Comparison of ENCODE assay signal across 29 cellular contexts in the genomic region with DNA sequence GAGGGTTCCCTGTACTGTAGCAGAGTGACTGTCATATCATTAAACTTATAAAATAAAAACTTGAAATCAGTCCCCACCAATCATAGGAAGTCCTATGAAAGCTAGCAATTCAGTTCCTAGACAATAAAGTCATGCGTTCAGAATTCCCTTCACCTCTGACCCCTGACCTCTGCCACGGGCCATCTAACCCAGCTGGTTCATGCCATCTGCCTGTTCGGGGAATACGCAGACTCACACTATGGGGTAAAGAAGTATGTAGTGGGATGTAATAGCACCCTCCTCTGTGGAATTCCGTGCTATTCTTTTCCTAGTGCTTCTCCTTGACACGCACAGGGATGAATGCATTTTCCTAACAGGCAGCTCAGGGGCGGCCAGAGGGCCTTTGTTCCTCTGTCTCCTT. TPM values are rescaled to one million over a fixed set of nuclear protein-coding genes. Genes with fewer than 3 reads are reported as not detected.
A peak's percentile ranks its signal among the peaks of the same experiment; 100 is the strongest.
DNase-seq lines count a peak whose midpoint lies in the region; ATAC-seq and TF ChIP-seq lines count a peak whose summit lies in the region.
"Had no signal": no experiment of that assay in that cellular context is flagged by ENCODE, and none has a peak within 500 bp of the region (broad histone marks: within the 10 kb centered on the region; RNA-seq: fewer than 3 reads in every experiment).

No MANE protein-coding gene starts in this region.

- no peak overlapping the region for H3K27ac Mint-ChIP-seq in CD4-positive, alpha-beta memory T cell
- peak overlapping the region; percentile 8 for H3K27ac Mint-ChIP-seq in T-helper 17 cell
- H3K27ac Mint-ChIP-seq in endodermal cell = no peak overlapping the region
- no peak overlapping the region for H3K27ac Mint-ChIP-seq in neural crest cell (ENCODE audit: unreplicated experiment)
- H3K27ac Mint-ChIP-seq: mesothelial cell of epicardium; stimulated activated effector memory CD8-positive, alpha-beta T cell treated with anti-CD3 and anti-CD28 coated beads, Interleukin-12 subunit alpha, Interleukin-12 subunit beta, amount 100 ng/mL, for 72 hours had no signal

- no peaks in the 10 kb centered on the region for H3K27me3 ChIP-seq in CD4-positive, alpha-beta memory T cell (ENCODE audit: insufficient read depth, low read length)
- H3K27me3 ChIP-seq in endodermal cell (ENCODE audit: control insufficient read depth, insufficient read depth, low read length, poor library complexity, severe bottlenecking) = peaks cover 18% of the 10 kb centered on the region
- H3K27me3 ChIP-seq: colonic mucosa, gastroesophageal sphincter, MG63, SJSA1, upper lobe of left lung had no signal

- no peak overlapping the region for H3K9ac ChIP-seq in endodermal cell (ENCODE audit: extremely low read depth, low read length, poor library complexity, severe bottlenecking)

- peaks cover 0 to 12% of the 10 kb centered on the region in 2 donors for H3K36me3 Mint-ChIP-seq in CD4-positive, alpha-beta memory T cell
- H3K36me3 Mint-ChIP-seq in T-helper 17 cell (ENCODE audit: low read depth) (no peaks in the 10 kb centered on the region), endodermal cell (ENCODE audit: low read depth) (peaks cover 10% of the 10 kb centered on the region), neural crest cell (ENCODE audit: low read depth) (no peaks in the 10 kb centered on the region)
- H3K36me3 Mint-ChIP-seq: stimulated activated effector memory CD8-positive, alpha-beta T cell treated with anti-CD3 and anti-CD28 coated beads, Interleukin-12 subunit alpha, Interleukin-12 subunit beta, amount 100 ng/mL, for 72 hours had no signal

- no peaks in the 10 kb centered on the region for H3K9me3 ChIP-seq in CD4-positive, alpha-beta memory T cell (ENCODE audit: control insufficient read depth in 1 of 2, low read length in 2 of 2)
- H3K9me3 ChIP-seq in T-helper 17 cell (ENCODE audit: control insufficient read depth, low read length, poor library complexity, severe bottlenecking) = no peaks in the 10 kb centered on the region
- no peaks in the 10 kb centered on the region for H3K9me3 ChIP-seq in endodermal cell (ENCODE audit: control insufficient read depth, low read length)
- H3K9me3 ChIP-seq: colonic mucosa, gastroesophageal sphincter, MG63, SJSA1, upper lobe of left lung had no signal

- TF ChIP-seq CTCF in endodermal cell (conservative IDR thresholded peaks at IDR 0.05) (no peak), neural crest cell (conservative IDR thresholded peaks at IDR 0.05) (no peak)

- no peak overlapping the region for H3K4me3 ChIP-seq in CD4-positive, alpha-beta memory T cell (ENCODE audit: low read length in 2 of 2)
- H3K4me3 ChIP-seq in endodermal cell (ENCODE audit: low read length) = no peak overlapping the region
- H3K4me3 ChIP-seq: colonic mucosa, gastroesophageal sphincter, MG63, SJSA1, upper lobe of left lung had no signal

- CTCF ChIA-PET in CD4-positive, alpha-beta memory T cell (lab: Charles Lee; ENCODE audit: partially characterized antibody) = interaction anchor here (1.0 kb wide), 2 partner anchors 18 to 325 kb away, joined by 3 to 8 read pairs; no protein-coding TSS in a partner anchor

- H3K9me3 Mint-ChIP-seq in CD4-positive, alpha-beta memory T cell = no peaks in the 10 kb centered on the region
- H3K9me3 Mint-ChIP-seq in endodermal cell (no peaks in the 10 kb centered on the region), neural crest cell (no peaks in the 10 kb centered on the region)
- H3K9me3 Mint-ChIP-seq: mesothelial cell of epicardium; naive B cell; stimulated activated effector memory CD8-positive, alpha-beta T cell treated with anti-CD3 and anti-CD28 coated beads, Interleukin-12 subunit alpha, Interleukin-12 subunit beta, amount 100 ng/mL, for 72 hours had no signal

- peaks cover 7 to 25% (median 15%) of the 10 kb centered on the region in 4 donors for H3K4me1 Mint-ChIP-seq in CD4-positive, alpha-beta memory T cell
- peaks cover 24% of the 10 kb centered on the region for H3K4me1 Mint-ChIP-seq in T-helper 17 cell
- H3K4me1 Mint-ChIP-seq in endodermal cell = peaks cover 3% of the 10 kb centered on the region
- peaks cover 37% of the 10 kb centered on the region for H3K4me1 Mint-ChIP-seq in neural crest cell

- intact Hi-C loops in CD4-positive, alpha-beta memory T cell (cut with micrococcal nuclease) = loop anchor here (5.0 kb wide), 1 partner anchor 324 kb away; the partner anchor contains the start of gene AHCYL1

- WGBS in endodermal cell (ENCODE audit: insufficient coverage in 1 of 2, insufficient read length in 1 of 2), 2 experiments = 70 to 92% methylated on average over 3 to 7 of the region's 7 CpGs

- H3K27ac ChIP-seq in CD4-positive, alpha-beta memory T cell (ENCODE audit: low read depth, low read length) = no peak overlapping the region
- peak overlapping the region; percentile 63 for H3K27ac ChIP-seq in endodermal cell (ENCODE audit: low read depth, low read length)
- H3K27ac ChIP-seq: C4-2B, colonic mucosa, SJSA1, upper lobe of left lung had no signal

- peaks cover 12% of the 10 kb centered on the region for H3K4me1 ChIP-seq in CD4-positive, alpha-beta memory T cell (ENCODE audit: insufficient read depth, low read length)
- H3K4me1 ChIP-seq in endodermal cell (ENCODE audit: control insufficient read depth, insufficient read depth, low read length) = no peaks in the 10 kb centered on the region
- H3K4me1 ChIP-seq: colonic mucosa had no signal

- no peak for ATAC-seq in T-helper 17 cell
- ATAC-seq in GM21576 (IDR thresholded peaks at IDR 0.05; ENCODE audit: unreplicated experiment) = no peak
- ATAC-seq: gastroesophageal sphincter; left ventricle myocardium superior; sciatic nerve; stimulated activated effector memory CD8-positive, alpha-beta T cell treated with anti-CD3 and anti-CD28 coated beads, Interleukin-12 subunit alpha, Interleukin-12 subunit beta, amount 100 ng/mL, for 72 hours had no signal

- H3K4me3 Mint-ChIP-seq in CD4-positive, alpha-beta memory T cell = peak overlapping the region in 5 of 8 donors; percentile 44 to 66 (median 59)
- H3K4me3 Mint-ChIP-seq in T-helper 17 cell = no peak overlapping the region
- H3K4me3 Mint-ChIP-seq in endodermal cell = no peak overlapping the region
- H3K4me3 Mint-ChIP-seq in neural crest cell = peak overlapping the region; percentile 79

- H3K36me3 ChIP-seq in CD4-positive, alpha-beta memory T cell (ENCODE audit: insufficient read depth, low read length) = no peaks in the 10 kb centered on the region
- no peaks in the 10 kb centered on the region for H3K36me3 ChIP-seq in endodermal cell (ENCODE audit: control insufficient read depth, insufficient read depth, low read length)
- H3K36me3 ChIP-seq: colonic mucosa had no signal

- peaks cover 1 to 4% of the 10 kb centered on the region in 2 donors for H3K27me3 Mint-ChIP-seq in CD4-positive, alpha-beta memory T cell
- H3K27me3 Mint-ChIP-seq in T-helper 17 cell (no peaks in the 10 kb centered on the region), endodermal cell (ENCODE audit: insufficient read depth) (peaks cover 21% of the 10 kb centered on the region), neural crest cell (ENCODE audit: low read depth) (peaks cover 17% of the 10 kb centered on the region)

- no peak for DNase-seq in CD4-positive, alpha-beta memory T cell
- DNase-seq in T-helper 17 cell (no peak), endodermal cell (no peak), neural crest cell (ENCODE audit: low read depth, low spot score) (no peak), CD1c-positive myeloid dendritic cell (ENCODE audit: extremely low spot score) (no peak)
- no peak for DNase-seq in NK-92 treated with Interleukin-12 subunit alpha and Interleukin-12 subunit beta, amount 100 ng/mL, for 24 hours (lab: John Stamatoyannopoulos, UW)
- DNase-seq: activated CD4-positive, alpha-beta T cell treated with anti-CD3 and anti-CD28 coated beads for 4 hours; activated naive CD4-positive, alpha-beta T cell treated with Interleukin-2 at 50 U/mL for 16 hours; activated T-cell treated with anti-CD3 and anti-CD28 coated beads, Interleukin-2, amount 50 U/mL, for 48 hours; amygdala; colonic mucosa; left ventricle myocardium superior; MG63; naive B cell; NCI-H82; RPMI8226; stimulated activated CD4-positive, alpha-beta T cell treated with anti-CD3 and anti-CD28 coated beads, Interleukin-12 subunit alpha, Interleukin-12 subunit beta, amount 100 ng/mL, for 4 hours; stimulated activated CD4-positive, alpha-beta T cell treated with anti-CD3 and anti-CD28 coated beads, Interleukin-4, amount 100 ng/mL, for 1 hour; substantia nigra; T-helper 2 cell; upper lobe of left lung had no signal

- POLR2A ChIA-PET in CD4-positive, alpha-beta memory T cell (lab: Charles Lee; ENCODE audit: partially characterized antibody) = interaction anchor here (0.8 to 1.4 kb wide), 2 partner anchors 10 to 14 kb away, joined by 3 read pairs; partner anchors contain the start of gene GSTM2

RNA-seq across cellular contexts. Expression of gene GSTM4, which starts 2.1 kb away (rescaled TPM):
- total RNA-seq in CD4-positive, alpha-beta memory T cell = 10 to 100 TPM; 12.6 to 14.2 TPM
- 10 to 100 TPM in 1 of 2 donors, 1 to 10 TPM in 1; 1.7 to 10.4 TPM for polyA plus RNA-seq in CD4-positive, alpha-beta memory T cell
- 10 to 100 TPM; 17.0 to 18.0 TPM for total RNA-seq in T-helper 17 cell
- 10 to 100 TPM; 20.1 to 28.5 TPM for total RNA-seq in endodermal cell
- 21.7 TPM for polyA plus RNA-seq in endodermal cell (2013, experiment 1 of 2)
- polyA plus RNA-seq in endodermal cell (2013, experiment 2 of 2) = 16.9 TPM
- total RNA-seq in neural crest cell = 26.7 and 28.2 TPM in 2 replicates

RNA-seq across cellular contexts. Expression of gene GSTM2, which starts 9.9 kb away (rescaled TPM):
- total RNA-seq in CD4-positive, alpha-beta memory T cell = 10 to 100 TPM; 30.9 to 31.4 TPM
- polyA plus RNA-seq in CD4-positive, alpha-beta memory T cell = 10 to 100 TPM; 11.8 to 14.0 TPM
- 100 to 1,000 TPM in 1 of 2 donors, 10 to 100 TPM in 1; 44.0 to 117 TPM for total RNA-seq in T-helper 17 cell
- total RNA-seq in endodermal cell = 10 to 100 TPM; 18.4 to 30.3 TPM
- 68.2 TPM for polyA plus RNA-seq in endodermal cell (2013, experiment 1 of 2)
- polyA plus RNA-seq in endodermal cell (2013, experiment 2 of 2) = 52.4 TPM
- total RNA-seq in neural crest cell = 43.7 and 46.6 TPM in 2 replicates

RNA-seq across cellular contexts. Expression of gene GSTM1, which starts 29.6 kb away (rescaled TPM):
- not detected for total RNA-seq in CD4-positive, alpha-beta memory T cell
- under 1 TPM in 1 of 2 donors, not detected in 1; 0.49 TPM for polyA plus RNA-seq in CD4-positive, alpha-beta memory T cell
- total RNA-seq in T-helper 17 cell (10 to 100 TPM in 1 of 2 donors, not detected in 1; 34.5 TPM), endodermal cell (10 to 100 TPM; 23.0 to 65.6 TPM), neural crest cell (45.9 and 47.8 TPM in 2 replicates)
- polyA plus RNA-seq in endodermal cell (2013, experiment 1 of 2) = not detected
- polyA plus RNA-seq in endodermal cell (2013, experiment 2 of 2) = not detected
- total RNA-seq: fibroblast of lung, left ventricle myocardium superior had no signal

RNA-seq across cellular contexts. Expression of gene AMPD2, which starts 38.3 kb away (rescaled TPM):
- 10 to 100 TPM; 87.0 to 96.1 TPM for total RNA-seq in CD4-positive, alpha-beta memory T cell
- 10 to 100 TPM; 43.8 to 56.2 TPM for polyA plus RNA-seq in CD4-positive, alpha-beta memory T cell
- total RNA-seq in T-helper 17 cell (100 to 1,000 TPM; 471 to 552 TPM), endodermal cell (10 to 100 TPM; 55.7 to 69.3 TPM), neural crest cell (93.1 and 105 TPM in 2 replicates)
- polyA plus RNA-seq in endodermal cell (2013, experiment 1 of 2) = 68.6 TPM
- 68.8 TPM for polyA plus RNA-seq in endodermal cell (2013, experiment 2 of 2)

RNA-seq across cellular contexts. Expression of gene GNAT2, which starts 38.6 kb away (rescaled TPM):
- not detected for total RNA-seq in CD4-positive, alpha-beta memory T cell
- polyA plus RNA-seq in CD4-positive, alpha-beta memory T cell = not detected
- total RNA-seq in T-helper 17 cell = not detected
- total RNA-seq in endodermal cell = not detected
- polyA plus RNA-seq in endodermal cell (2013, experiment 1 of 2) = not detected
- polyA plus RNA-seq in endodermal cell (2013, experiment 2 of 2) = not detected
- total RNA-seq in neural crest cell = not detected in 2 replicates
- total RNA-seq: gastroesophageal sphincter, left ventricle myocardium superior, mesothelial cell of epicardium, sciatic nerve had no signal

Comparison
In these comparisons a context has a peak if more than half of its experiments do, and no peak if none do; other contexts are left out.
1. H3K4me3 Mint-ChIP-seq: peak in CD4-positive, alpha-beta memory T cell (5 of 8) and neural crest cell (single experiment); none in T-helper 17 cell (single experiment) and endodermal cell (single experiment).